ENCODE assay signal across 21 cellular contexts in the genomic region with DNA sequence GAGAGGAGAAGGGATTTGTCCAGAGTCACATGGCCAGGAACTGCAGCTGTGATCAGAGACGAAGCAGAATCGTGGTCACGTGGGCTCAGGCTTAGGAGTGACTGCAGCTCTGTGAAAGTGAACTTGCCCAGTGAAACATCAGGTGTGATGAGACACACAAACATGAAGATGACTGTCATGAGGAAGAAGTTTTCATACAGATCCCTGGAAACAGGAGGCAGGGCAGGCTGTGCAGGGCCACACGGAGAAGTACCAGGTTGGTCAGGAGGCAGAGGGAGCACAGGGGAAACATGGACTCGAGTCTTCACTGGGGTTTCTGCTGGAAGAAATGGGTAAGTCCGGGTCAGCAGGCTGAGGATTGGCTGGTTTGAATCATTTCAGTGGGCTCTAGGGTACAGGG.
"Had no signal": no experiment of that assay in that cellular context is flagged by ENCODE, and none has a peak within 500 bp of the region (broad histone marks: within the 10 kb centered on the region; RNA-seq: fewer than 3 reads in every experiment).

No MANE protein-coding gene starts in this region.

- H3K4me1 ChIP-seq: SJCRH30 had no signal

- H3K36me3 ChIP-seq: cardiac muscle cell, SJCRH30 had no signal

- H3K4me3 ChIP-seq: cardiac muscle cell, K562, SJCRH30 had no signal

- ATAC-seq: activated CD8-positive, alpha-beta T cell treated with anti-CD3 and anti-CD28 coated beads for 36 hours; activated T-helper 17 cell treated with anti-CD3 and anti-CD28 coated beads, Interleukin-2, amount 50 U/mL, for 72 hours; K562; Right ventricle myocardium inferior had no signal

- H3K4me3 Mint-ChIP-seq: activated CD4-positive, alpha-beta T cell treated with anti-CD3 and anti-CD28 coated beads, Interleukin-2, amount 10 ng/mL, durations not matched to agents 7 days and 5 days; activated CD8-positive, alpha-beta T cell treated with anti-CD3 and anti-CD28 coated beads for 36 hours; activated naive CD4-positive, alpha-beta T cell treated with anti-CD3 and anti-CD28 coated beads for 36 hours; activated naive CD8-positive, alpha-beta T cell; activated T-helper 17 cell treated with anti-CD3 and anti-CD28 coated beads, Interleukin-2, amount 50 U/mL, for 72 hours; brain had no signal

- H3K27me3 ChIP-seq: cardiac muscle cell, SJCRH30 had no signal

- H3K4me2 ChIP-seq: SK-N-SH had no signal

- H3K36me3 Mint-ChIP-seq: brain had no signal

- H3K27me3 Mint-ChIP-seq: activated CD4-positive, alpha-beta T cell treated with anti-CD3 and anti-CD28 coated beads, Interleukin-2, amount 10 ng/mL, durations not matched to agents 7 days and 5 days; activated CD8-positive, alpha-beta T cell treated with anti-CD3 and anti-CD28 coated beads for 36 hours had no signal

- DNase-seq: activated CD4-positive, alpha-beta T cell treated with anti-CD3 and anti-CD28 coated beads, Interleukin-2, amount 10 ng/mL, durations not matched to agents 7 days and 5 days; activated CD4-positive, CD25-positive, alpha-beta regulatory T cell; activated CD8-positive, alpha-beta T cell treated with anti-CD3 and anti-CD28 coated beads for 36 hours; activated gamma-delta T cell; activated naive CD4-positive, alpha-beta T cell treated with anti-CD3 and anti-CD28 coated beads for 36 hours; amygdala; Karpas-422; MM.1S; NCI-H1436 treated with DMSO at 0.1 percent for 48 hours; NCI-H187; NCI-H2081; SK-N-SH; T-helper 1 cell had no signal

- H3K4me1 Mint-ChIP-seq: activated CD4-positive, alpha-beta T cell treated with anti-CD3 and anti-CD28 coated beads, Interleukin-2, amount 10 ng/mL, durations not matched to agents 7 days and 5 days; activated T-helper 17 cell treated with anti-CD3 and anti-CD28 coated beads, Interleukin-2, amount 50 U/mL, for 72 hours; brain had no signal

- H3K27ac ChIP-seq: cardiac muscle cell, SJCRH30, VCaP had no signal

- H3K9ac ChIP-seq: SK-N-SH had no signal

- H3K27ac Mint-ChIP-seq: activated CD4-positive, alpha-beta T cell treated with anti-CD3 and anti-CD28 coated beads, Interleukin-2, amount 10 ng/mL, durations not matched to agents 7 days and 5 days; activated CD8-positive, alpha-beta T cell treated with anti-CD3 and anti-CD28 coated beads for 36 hours; activated naive CD4-positive, alpha-beta T cell treated with anti-CD3 and anti-CD28 coated beads for 36 hours; activated naive CD8-positive, alpha-beta T cell; activated T-helper 17 cell treated with anti-CD3 and anti-CD28 coated beads, Interleukin-2, amount 50 U/mL, for 72 hours; brain had no signal

- H3K9me3 ChIP-seq: SJCRH30, SK-N-SH had no signal
